ENCODE assay signal across 8 cellular contexts in genomic region chr11:57644748-57645715, GRCh38. TPM values are rescaled to one million over a fixed set of nuclear protein-coding genes. Genes with fewer than 3 reads are reported as not detected.
DNase-seq lines count a peak whose midpoint lies in the region; ATAC-seq, FAIRE-seq and TF ChIP-seq lines count a peak whose summit lies in the region.

No MANE protein-coding gene starts in this region.

- no peak overlapping the region for H2BK20ac ChIP-seq in H1 (ENCODE audit: low read length)

- no peak for TF ChIP-seq EP300 in H1 (IDR thresholded peaks at IDR 0.05; ENCODE audit: borderline replicate concordance in 1 of 2, low read depth in 2 of 2, low read length in 2 of 2)

- H3K56ac ChIP-seq in H1 (replicated peaks; ENCODE audit: insufficient read length, low read depth, low read length), result no peak overlapping the region

- peak; percentile 78 for TF ChIP-seq CTCF in activated CD8-positive, alpha-beta T cell treated with anti-CD3 and anti-CD28 coated beads for 36 hours (IDR thresholded peaks at IDR 0.05)
- peak; percentile 79 to 89 (median 85) for TF ChIP-seq CTCF in H1 (IDR thresholded peaks at IDR 0.05; ENCODE audit: control extremely low read depth in 1 of 3, insufficient read depth in 1 of 3, low read depth in 1 of 3, low read length in 3 of 3)

- H3K36me3 Mint-ChIP-seq in activated CD8-positive, alpha-beta T cell treated with anti-CD3 and anti-CD28 coated beads for 36 hours (ENCODE audit: low read depth), result no peaks in the 10 kb centered on the region

- H4K5ac ChIP-seq in H1 (ENCODE audit: insufficient read length, low read depth, low read length), result no peak overlapping the region

- H3K9me3 ChIP-seq in H1 (ENCODE audit: insufficient read depth in 2 of 2, low read depth in 1 of 2, low read length in 1 of 2), result no peaks in the 10 kb centered on the region

- H3K4ac ChIP-seq in H1 (replicated peaks; ENCODE audit: insufficient read length, low read depth, low read length), result no peak overlapping the region

- no peak overlapping the region for H2AFZ ChIP-seq in H1 (ENCODE audit: low read length)

- H2BK12ac ChIP-seq in H1 (ENCODE audit: low read depth, low read length), result no peak overlapping the region

- no peak overlapping the region for H2BK120ac ChIP-seq in H1 (replicated peaks; ENCODE audit: low read depth, low read length)

- no peak overlapping the region for H2BK15ac ChIP-seq in H1 (ENCODE audit: low read length)

- H3K14ac ChIP-seq in H1 (ENCODE audit: insufficient read length), result no peak overlapping the region

- no peaks in the 10 kb centered on the region for H3K9me3 Mint-ChIP-seq in activated CD8-positive, alpha-beta T cell treated with anti-CD3 and anti-CD28 coated beads for 36 hours

- no peak overlapping the region for H3K9ac ChIP-seq in H1 (replicated peaks in 1 of 4; ENCODE audit: extremely low read depth in 1 of 4, low read depth in 3 of 4, low read length in 3 of 4)

- 29% methylated on average over 18 of the region's 18 CpGs; no CpG with 5 or more reads in 1 of the 2 experiments for WGBS in H1 (ENCODE audit: extremely low coverage in 1 of 2, insufficient coverage in 1 of 2, insufficient read length in 1 of 2, insufficient replicate concordance in 2 of 2, low coverage in 1 of 2, low lambda C conversion rate in 2 of 2, missing lambda C conversion rate in 1 of 2), 2 experiments

- ATAC-seq in HG03066 (IDR thresholded peaks at IDR 0.05; ENCODE audit: low read depth, unreplicated experiment), result peak; percentile 49
- ATAC-seq in activated CD8-positive, alpha-beta T cell treated with anti-CD3 and anti-CD28 coated beads for 36 hours, result peak; percentile 71

- peaks cover 7% of the 10 kb centered on the region; the same call in 1 of the 2 replicates for H3K79me1 ChIP-seq in H1 (ENCODE audit: low read depth, low read length)

- no peak overlapping the region for H3K27ac ChIP-seq in H1 (ENCODE audit: low read depth, low read length)

- peak; percentile 81 to 92 for TF ChIP-seq RAD21 in H1 (IDR thresholded peaks at IDR 0.05 in 1 of 2, conservative IDR thresholded peaks at IDR 0.05 in 1 of 2; ENCODE audit: low read depth in 2 of 2, low read length in 2 of 2)

- no peaks in the 10 kb centered on the region for H3K27me3 ChIP-seq in H1 (replicated peaks in 1 of 4; ENCODE audit: control insufficient read depth in 3 of 4, extremely low read depth in 1 of 4, insufficient read depth in 3 of 4, low read length in 3 of 4)

- no peak overlapping the region for H4K91ac ChIP-seq in H1 (replicated peaks; ENCODE audit: insufficient read length, low read length)

- CTCF ChIA-PET in activated CD8-positive, alpha-beta T cell treated with anti-CD3 and anti-CD28 coated beads for 36 hours (lab: Charles Lee), result interaction anchor here (0.5 to 11.7 kb wide), 52 partner anchors 8 to 299 kb away, joined by 3 to 346 read pairs (median 4); partner anchors contain the start of genes CLP1 and UBE2L6
- CTCF ChIA-PET in H1 (lab: Charles Lee; ENCODE audit: partially characterized antibody), result interaction anchor here (0.6 to 14.3 kb wide), 45 partner anchors 8 to 307 kb away, joined by 3 to 357 read pairs (median 5); partner anchors contain the start of genes P2RX3, SERPING1, SMTNL1 and TIMM10

- DNase-seq in A172 (ENCODE audit: low spot score) (peak; percentile 44), GM12891 (ENCODE audit: insufficient read length, low spot score) (peak; percentile 70), NCI-H69 (lab: John Stamatoyannopoulos, UW) (peak; percentile 85), H1 (ENCODE audit: low read depth in 1 of 2, low spot score in 2 of 2) (peak in 1 of 2 experiments; percentile 93), mucosa of gallbladder (ENCODE audit: low spot score) (peak; percentile 81)
- DNase-seq in activated CD8-positive, alpha-beta T cell treated with anti-CD3 and anti-CD28 coated beads for 36 hours, result peak; percentile 93
- DNase-seq in stimulated activated CD8-positive, alpha-beta memory T cell treated with anti-CD3 and anti-CD28 coated beads, Interleukin-7, amount 100 ng/mL, for 1 hour (ENCODE audit: low read depth in 2 of 2), result peak; percentile 64 to 77

- H3K4me3 ChIP-seq in H1 (ENCODE audit: extremely low read depth in 1 of 4, insufficient read depth in 2 of 4, low read depth in 3 of 4, low read length in 4 of 4), result no peak overlapping the region; a peak in 1 of 8 replicates

- peaks cover 0 to 24% of the 10 kb centered on the region in 2 experiments; a peak in 2 of 4 replicates for H3K79me2 ChIP-seq in H1 (ENCODE audit: control insufficient read depth in 1 of 2, insufficient read depth in 2 of 2, low read length in 2 of 2)

- no peak for TF ChIP-seq POLR2A in GM12891 (IDR thresholded peaks at IDR 0.05; ENCODE audit: low read depth, low read length)
- TF ChIP-seq POLR2A in H1 (IDR thresholded peaks at IDR 0.05; ENCODE audit: control extremely low read depth in 1 of 2, low read depth in 2 of 2, low read length in 2 of 2), result peak; percentile 28 to 72

- peaks cover 34 to 65% (median 44%) of the 10 kb centered on the region in 4 experiments for H3K4me1 ChIP-seq in H1 (replicated peaks in 1 of 4; ENCODE audit: control insufficient read depth in 3 of 4, insufficient read depth in 4 of 4, low read length in 3 of 4)

- peaks cover 9 to 24% (median 13%) of the 10 kb centered on the region in 4 experiments; a peak in 6 of 8 replicates for H3K36me3 ChIP-seq in H1 (ENCODE audit: control insufficient read depth in 2 of 4, insufficient read depth in 4 of 4, low read length in 3 of 4)

- FAIRE-seq in GM12891 (lab: Jason Lieb, UNC) (peak; percentile 82), H1 (lab: Jason Lieb, UNC) (peak; percentile 83)

- no peak overlapping the region for H3K27ac Mint-ChIP-seq in activated CD8-positive, alpha-beta T cell treated with anti-CD3 and anti-CD28 coated beads for 36 hours

- no peak overlapping the region for H2AK5ac ChIP-seq in H1 (ENCODE audit: low read depth, low read length)

- H4K8ac ChIP-seq in H1 (ENCODE audit: extremely low read depth, insufficient read depth, low read length), result no peak overlapping the region

- no peak overlapping the region for H3K18ac ChIP-seq in H1 (ENCODE audit: extremely low read depth, low read length)

- H2BK5ac ChIP-seq in H1 (ENCODE audit: low read depth, low read length), result no peak overlapping the region

- no peak overlapping the region for H3K23ac ChIP-seq in H1 (ENCODE audit: insufficient read length)

- H3K23me2 ChIP-seq in H1 (ENCODE audit: low read depth, low read length), result peaks cover 32% of the 10 kb centered on the region

- POLR2A ChIA-PET in activated CD8-positive, alpha-beta T cell treated with anti-CD3 and anti-CD28 coated beads for 36 hours (lab: Charles Lee), result interaction anchor here (1.5 to 2.7 kb wide), 2 partner anchors 77 kb away, joined by 11 to 12 read pairs; partner anchors contain the start of gene UBE2L6
- POLR2A ChIA-PET in H1 (lab: Charles Lee; ENCODE audit: partially characterized antibody), result interaction anchor here (0.6 to 29.6 kb wide), 33 partner anchors 4 to 297 kb away, joined by 3 to 1546 read pairs (median 6); partner anchors contain the start of genes CLP1, SERPING1, SLC43A1 and SMTNL1

- H3K4me2 ChIP-seq in H1 (ENCODE audit: insufficient read depth in 1 of 2, low read depth in 2 of 2, low read length in 2 of 2), result peak overlapping the region; percentile 1 to 92; a peak in 3 of 4 replicates

- peaks cover 37% of the 10 kb centered on the region for H3K4me1 Mint-ChIP-seq in activated CD8-positive, alpha-beta T cell treated with anti-CD3 and anti-CD28 coated beads for 36 hours (ENCODE audit: low read depth)

- H3K27me3 Mint-ChIP-seq in activated CD8-positive, alpha-beta T cell treated with anti-CD3 and anti-CD28 coated beads for 36 hours, result peaks cover 48% of the 10 kb centered on the region

- intact Hi-C loops in activated CD8-positive, alpha-beta T cell treated with anti-CD3 and anti-CD28 coated beads for 36 hours (cut with micrococcal nuclease), result no loop called here

- H3K4me3 Mint-ChIP-seq in activated CD8-positive, alpha-beta T cell treated with anti-CD3 and anti-CD28 coated beads for 36 hours, result no peak overlapping the region

- H4K20me1 ChIP-seq in H1 (replicated peaks in 1 of 2; ENCODE audit: control insufficient read depth in 1 of 2, insufficient read depth in 2 of 2, low read length in 2 of 2), result peaks cover 29 to 46% of the 10 kb centered on the region in 2 experiments

RNA-seq across cellular contexts. Expression of gene YPEL4, which starts 4.7 kb away (rescaled TPM):
- 0.60 and 1.4 TPM in 2 replicates for total RNA-seq in A172 (2014; rRNA removed; shearing (Covaris generic))
- 0.31 TPM for polyA plus RNA-seq in GM12891 (2012; ENCODE audit: low read depth, missing spikeins)
- total RNA-seq in activated CD8-positive, alpha-beta T cell treated with anti-CD3 and anti-CD28 coated beads for 36 hours, result under 1 TPM; 0.43 to 0.54 TPM
- 0.13 TPM in 1 of 2 replicates, not detected in the other for total RNA-seq in H1 (2021; fragmentation: NEBNext Ultra II Directional; extraction: Animal tissue kit (Norgen Biotek cat#: 25700))
- polyA plus RNA-seq in H1 (2011; rRNA removed), result 0.09 and 0.38 TPM in 2 replicates
- polyA plus RNA-seq in H1 (2011; cell fraction: cytosol; rRNA removed), result 0.05 TPM
- 0.19 TPM for polyA plus RNA-seq in H1 (2011; cell fraction: nucleus; rRNA removed)
- polyA plus RNA-seq in H1 (2012, experiment 1 of 2), result 4.7 to 5.7 TPM (median 5.0 TPM) in 4 replicates
- 0.89 TPM for polyA plus RNA-seq in H1 (2012, experiment 2 of 2)
- 0.06 TPM for polyA plus RNA-seq in H1 (2013, experiment 1 of 2)
- 0.06 TPM for polyA plus RNA-seq in H1 (2013, experiment 2 of 2)
- polyA minus RNA-seq in H1 (2011; rRNA and poly(A)+ RNA removed), result 0.07 and 0.19 TPM in 2 replicates
- not detected for polyA minus RNA-seq in H1 (2011; cell fraction: cytosol; rRNA and poly(A)+ RNA removed)
- polyA minus RNA-seq in H1 (2011; cell fraction: nucleus; rRNA and poly(A)+ RNA removed), result 0.40 TPM
- total RNA-seq in mucosa of gallbladder, result 1.9 TPM

RNA-seq across cellular contexts. Expression of gene CLP1, which starts 12.5 kb away (rescaled TPM):
- total RNA-seq in A172 (2014; rRNA removed; shearing (Covaris generic)), result 20.5 and 22.9 TPM in 2 replicates
- polyA plus RNA-seq in GM12891 (2012; ENCODE audit: low read depth, missing spikeins), result 15.7 TPM
- total RNA-seq in activated CD8-positive, alpha-beta T cell treated with anti-CD3 and anti-CD28 coated beads for 36 hours, result 10 to 100 TPM; 16.2 to 16.9 TPM
- 29.3 and 29.9 TPM in 2 replicates for total RNA-seq in H1 (2021; fragmentation: NEBNext Ultra II Directional; extraction: Animal tissue kit (Norgen Biotek cat#: 25700))
- 25.6 and 29.4 TPM in 2 replicates for polyA plus RNA-seq in H1 (2011; rRNA removed)
- 34.3 TPM for polyA plus RNA-seq in H1 (2011; cell fraction: cytosol; rRNA removed)
- 17.9 TPM for polyA plus RNA-seq in H1 (2011; cell fraction: nucleus; rRNA removed)
- 25.6 to 29.5 TPM (median 29.2 TPM) in 4 replicates for polyA plus RNA-seq in H1 (2012, experiment 1 of 2)
- polyA plus RNA-seq in H1 (2012, experiment 2 of 2), result 8.3 TPM
- 14.9 TPM for polyA plus RNA-seq in H1 (2013, experiment 1 of 2)
- polyA plus RNA-seq in H1 (2013, experiment 2 of 2), result 14.9 TPM
- polyA minus RNA-seq in H1 (2011; rRNA and poly(A)+ RNA removed), result 38.6 and 50.0 TPM in 2 replicates
- 14.3 TPM for polyA minus RNA-seq in H1 (2011; cell fraction: cytosol; rRNA and poly(A)+ RNA removed)
- polyA minus RNA-seq in H1 (2011; cell fraction: nucleus; rRNA and poly(A)+ RNA removed), result 13.7 TPM
- total RNA-seq in mucosa of gallbladder, result 10.3 TPM

RNA-seq across cellular contexts. Expression of gene ZDHHC5, which starts 22.9 kb away (rescaled TPM):
- total RNA-seq in A172 (2014; rRNA removed; shearing (Covaris generic)), result 20.7 and 21.4 TPM in 2 replicates
- polyA plus RNA-seq in GM12891 (2012; ENCODE audit: low read depth, missing spikeins), result 28.2 TPM
- total RNA-seq in activated CD8-positive, alpha-beta T cell treated with anti-CD3 and anti-CD28 coated beads for 36 hours, result 10 to 100 TPM; 53.7 to 54.8 TPM
- total RNA-seq in H1 (2021; fragmentation: NEBNext Ultra II Directional; extraction: Animal tissue kit (Norgen Biotek cat#: 25700)), result 54.8 and 56.3 TPM in 2 replicates
- 36.1 and 40.0 TPM in 2 replicates for polyA plus RNA-seq in H1 (2011; rRNA removed)
- polyA plus RNA-seq in H1 (2011; cell fraction: cytosol; rRNA removed), result 43.3 TPM
- polyA plus RNA-seq in H1 (2011; cell fraction: nucleus; rRNA removed), result 53.0 TPM
- polyA plus RNA-seq in H1 (2012, experiment 1 of 2), result 30.3 to 43.2 TPM (median 37.2 TPM) in 4 replicates
- polyA plus RNA-seq in H1 (2012, experiment 2 of 2), result 29.7 TPM
- 43.4 TPM for polyA plus RNA-seq in H1 (2013, experiment 1 of 2)
- polyA plus RNA-seq in H1 (2013, experiment 2 of 2), result 48.7 TPM
- polyA minus RNA-seq in H1 (2011; rRNA and poly(A)+ RNA removed), result 84.0 and 88.8 TPM in 2 replicates
- polyA minus RNA-seq in H1 (2011; cell fraction: cytosol; rRNA and poly(A)+ RNA removed), result 31.1 TPM
- polyA minus RNA-seq in H1 (2011; cell fraction: nucleus; rRNA and poly(A)+ RNA removed), result 34.7 TPM
- 60.7 TPM for total RNA-seq in mucosa of gallbladder

RNA-seq across cellular contexts. Expression of gene SERPING1, which starts 47.5 kb away (rescaled TPM):
- total RNA-seq in A172 (2014; rRNA removed; shearing (Covaris generic)), result 0.74 and 4.8 TPM in 2 replicates
- not detected for polyA plus RNA-seq in GM12891 (2012; ENCODE audit: low read depth, missing spikeins)
- total RNA-seq in activated CD8-positive, alpha-beta T cell treated with anti-CD3 and anti-CD28 coated beads for 36 hours, result not detected
- total RNA-seq in H1 (2021; fragmentation: NEBNext Ultra II Directional; extraction: Animal tissue kit (Norgen Biotek cat#: 25700)), result 50.9 and 57.3 TPM in 2 replicates
- 54.8 and 78.8 TPM in 2 replicates for polyA plus RNA-seq in H1 (2011; rRNA removed)
- polyA plus RNA-seq in H1 (2011; cell fraction: cytosol; rRNA removed), result 37.7 TPM
- polyA plus RNA-seq in H1 (2011; cell fraction: nucleus; rRNA removed), result 62.1 TPM
- polyA plus RNA-seq in H1 (2012, experiment 1 of 2), result 56.7 to 76.6 TPM (median 65.9 TPM) in 4 replicates
- polyA plus RNA-seq in H1 (2012, experiment 2 of 2), result 69.6 TPM
- 117 TPM for polyA plus RNA-seq in H1 (2013, experiment 1 of 2)
- polyA plus RNA-seq in H1 (2013, experiment 2 of 2), result 123 TPM
- polyA minus RNA-seq in H1 (2011; rRNA and poly(A)+ RNA removed), result 37.0 and 41.9 TPM in 2 replicates
- 29.6 TPM for polyA minus RNA-seq in H1 (2011; cell fraction: cytosol; rRNA and poly(A)+ RNA removed)
- 18.7 TPM for polyA minus RNA-seq in H1 (2011; cell fraction: nucleus; rRNA and poly(A)+ RNA removed)
- 614 TPM for total RNA-seq in mucosa of gallbladder
